In the genomic region with DNA sequence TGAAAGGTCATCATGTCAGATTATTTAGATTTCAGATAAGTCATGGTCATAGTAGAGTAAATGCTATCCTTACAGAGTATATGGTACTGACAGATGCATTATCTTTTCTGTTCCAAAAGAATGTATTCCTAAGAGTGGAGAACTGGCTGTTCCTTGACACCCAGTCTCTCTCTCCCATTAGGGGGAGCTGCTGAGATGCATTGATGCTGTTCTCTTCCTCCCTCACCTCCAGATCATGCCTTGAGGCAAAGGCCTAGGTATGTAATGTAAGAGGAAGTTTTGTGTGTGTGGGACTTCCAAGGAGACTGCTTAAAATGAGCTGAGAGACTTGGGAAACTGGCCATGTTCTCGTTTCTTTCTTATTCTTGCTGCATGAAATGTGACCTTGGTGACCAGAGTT, we compare ENCODE assay signal across 12 cellular contexts.
DNase-seq lines count a peak whose midpoint lies in the region; ATAC-seq and TF ChIP-seq lines count a peak whose summit lies in the region.
"Had no signal": no experiment of that assay in that cellular context is flagged by ENCODE, and none has a peak within 500 bp of the region (broad histone marks: within the 10 kb centered on the region; RNA-seq: fewer than 3 reads in every experiment).

No MANE protein-coding gene starts in this region.

- intact Hi-C loops in heart right ventricle (cut with DNase I), result no loop called here
- intact Hi-C loops in right cardiac atrium (cut with DNase I), result no loop called here
- intact Hi-C loops in mammary epithelial cell (cut with micrococcal nuclease), result loop anchor here (1.0 to 2.0 kb wide), 3 partner anchors 245 to 1296 kb away; no protein-coding TSS in a partner anchor
- intact Hi-C loops in testis (cut with DNase I; ENCODE audit: low total_unique reads), result no loop called here

- BruUV-seq in mammary epithelial cell (replicated peaks; lab: Mats Ljungman, UMichigan), result no TSS peak

- H4K20me1 ChIP-seq in mammary epithelial cell (ENCODE audit: insufficient read depth, low read length), result no peaks in the 10 kb centered on the region

- TF ChIP-seq CTCF in heart right ventricle (IDR thresholded peaks at IDR 0.05) (peak in 7 of 9 donors; percentile 14 to 49 (median 39)), mammary epithelial cell (conservative IDR thresholded peaks at IDR 0.05 in 1 of 2, IDR thresholded peaks at IDR 0.05 in 1 of 2; ENCODE audit: extremely low read depth in 1 of 2, insufficient read depth in 1 of 2, low read depth in 1 of 2, low read length in 2 of 2) (peak; percentile 87 to 88), testis (IDR thresholded peaks at IDR 0.05) (peak in 1 of 3 experiments; percentile 22)

- peaks cover 0 to 4% (median 0%) of the 10 kb centered on the region in 11 donors for H3K9me3 ChIP-seq in heart right ventricle
- no peaks in the 10 kb centered on the region for H3K9me3 ChIP-seq in right cardiac atrium (ENCODE audit: control insufficient read depth, low read length)
- H3K9me3 ChIP-seq in mammary epithelial cell (replicated peaks; ENCODE audit: insufficient read depth, low read length), result no peaks in the 10 kb centered on the region
- no peaks in the 10 kb centered on the region for H3K9me3 ChIP-seq in testis
- H3K9me3 ChIP-seq: Caco-2 had no signal

- H3K27ac ChIP-seq in heart right ventricle, result no peak overlapping the region
- H3K27ac ChIP-seq in right cardiac atrium (ENCODE audit: low read length), result no peak overlapping the region
- no peak overlapping the region for H3K27ac ChIP-seq in mammary epithelial cell (ENCODE audit: insufficient read depth, low read depth, low read length)
- H3K27ac ChIP-seq in testis, result no peak overlapping the region

- H3K27me3 ChIP-seq in heart right ventricle (no peaks in the 10 kb centered on the region), right cardiac atrium (ENCODE audit: control insufficient read depth, insufficient read depth) (no peaks in the 10 kb centered on the region), mammary epithelial cell (ENCODE audit: insufficient read depth, low read length) (no peaks in the 10 kb centered on the region), testis (no peaks in the 10 kb centered on the region)

- in situ Hi-C loops in mammary epithelial cell (cut with MboI; ENCODE audit: low sequenced_read_pairs in 2 of 2), result loop anchor here (10.0 kb wide), 2 partner anchors 240 to 250 kb away; no protein-coding TSS in a partner anchor

- DNase-seq in heart right ventricle (no peak), right cardiac atrium (no peak), HuH-7 (ENCODE audit: low spot score) (peak; percentile 17), mammary epithelial cell (peak; percentile 77), testis (peak; percentile 55)
- DNase-seq: activated CD8-positive, alpha-beta memory T cell treated with anti-CD3 and anti-CD28 coated beads, Interleukin-2, amount 10 ng/mL, durations not matched to agents 7 days and 5 days; cortex of kidney; left ventricle myocardium superior had no signal

- H3K9ac ChIP-seq in mammary epithelial cell (ENCODE audit: insufficient read depth, low read length), result no peak overlapping the region

- WGBS in heart right ventricle, 2 donors, result 63 to 73% methylated on average over 1 of the region's 1 CpG
- 75% methylated on average over 1 of the region's 1 CpG for WGBS in right cardiac atrium
- no CpG with 5 or more reads among the region's 1 CpG for WGBS in mammary epithelial cell (ENCODE audit: low coverage, missing lambda C conversion rate)
- 56 to 86% methylated on average over 1 of the region's 1 CpG for WGBS in testis, 2 donors

- no peaks in the 10 kb centered on the region for H3K79me2 ChIP-seq in mammary epithelial cell (ENCODE audit: insufficient read depth, low read length)

- H3K4me1 ChIP-seq in heart right ventricle (no peaks in the 10 kb centered on the region), right cardiac atrium (ENCODE audit: control insufficient read depth, insufficient read depth, low read length) (no peaks in the 10 kb centered on the region), mammary epithelial cell (ENCODE audit: insufficient read depth, low read length) (peaks cover 7% of the 10 kb centered on the region), testis (no peaks in the 10 kb centered on the region)
- H3K4me1 ChIP-seq: Caco-2 had no signal

- CTCF ChIA-PET in mammary epithelial cell (lab: Charles Lee; ENCODE audit: low non-redundant PET), result interaction anchor here (0.5 to 0.7 kb wide), 3 partner anchors 206 to 560 kb away, joined by 3 to 7 read pairs (median 3); no protein-coding TSS in a partner anchor

- no peak overlapping the region for H3K4me2 ChIP-seq in mammary epithelial cell (ENCODE audit: insufficient read depth, low read depth, low read length)

- no peak for TF ChIP-seq POLR2A in testis (IDR thresholded peaks at IDR 0.05)

- dilution Hi-C loops in mammary epithelial cell (cut with HindIII; ENCODE audit: low sequenced_read_pairs), result no loop called here

- no peak overlapping the region for H2AFZ ChIP-seq in mammary epithelial cell (ENCODE audit: low read depth, low read length)

- H3K4me3 ChIP-seq in heart right ventricle (no peak overlapping the region), right cardiac atrium (ENCODE audit: low read length) (no peak overlapping the region), mammary epithelial cell (replicated peaks in 1 of 3; ENCODE audit: insufficient read depth in 1 of 3, low read depth in 2 of 3, low read length in 3 of 3) (no peak overlapping the region), testis (no peak overlapping the region)

- H3K36me3 ChIP-seq in heart right ventricle, result no peaks in the 10 kb centered on the region
- no peaks in the 10 kb centered on the region for H3K36me3 ChIP-seq in mammary epithelial cell (ENCODE audit: insufficient read depth, low read length)
- H3K36me3 ChIP-seq in testis (ENCODE audit: low read depth, missing control alignments), result no peaks in the 10 kb centered on the region

- no peak for ATAC-seq in heart right ventricle
- ATAC-seq in right cardiac atrium, result no peak
- ATAC-seq in GM21381 (IDR thresholded peaks at IDR 0.05; ENCODE audit: unreplicated experiment), result no peak
- no peak for ATAC-seq in GM21737 (IDR thresholded peaks at IDR 0.05; ENCODE audit: unreplicated experiment)
- no peak for ATAC-seq in HG02798 (IDR thresholded peaks at IDR 0.05; ENCODE audit: poor library complexity, unreplicated experiment)
- ATAC-seq: activated CD8-positive, alpha-beta memory T cell treated with anti-CD3 and anti-CD28 coated beads, Interleukin-2, amount 10 ng/mL, durations not matched to agents 7 days and 5 days; left ventricle myocardium superior had no signal

Comparison
In these comparisons a context has a peak if more than half of its experiments do, and no peak if none do; other contexts are left out.
1. DNase-seq: peak in HuH-7 (single experiment), mammary epithelial cell (single experiment) and testis (single experiment); none in heart right ventricle (0 of 2) and right cardiac atrium (0 of 3).